Comparison of ENCODE assay signal across 8 cellular contexts in genomic region chr6:17392978-17393334, GRCh38. TPM values are rescaled to one million over a fixed set of nuclear protein-coding genes. Genes with fewer than 3 reads are reported as not detected.
DNase-seq lines count a peak whose midpoint lies in the region; ATAC-seq and TF ChIP-seq lines count a peak whose summit lies in the region.

No MANE protein-coding gene starts in this region.

- DNase-seq in breast epithelium (ENCODE audit: low spot score in 2 of 2) (no peak), left colon (no peak), NCI-H2029 (lab: John Stamatoyannopoulos, UW) (no peak), erythroblast (lab: John Stamatoyannopoulos, UW) (no peak)
- no peak for DNase-seq in stimulated activated naive CD8-positive, alpha-beta T cell treated with anti-CD3 and anti-CD28 coated beads, Interleukin-15, Interleukin-2, amounts not matched to agents 100 U/mL and 50 U/mL, for 24 hours
- no peak for DNase-seq in activated CD8-positive, alpha-beta memory T cell treated with anti-CD3 and anti-CD28 coated beads, Interleukin-2, amount 10 ng/mL, durations not matched to agents 7 days and 5 days

- no peak overlapping the region for H3K27ac ChIP-seq in HUES64 (ENCODE audit: low read depth, low read length)
- H3K27ac ChIP-seq in breast epithelium, result peak overlapping the region; percentile 78 to 90
- H3K27ac ChIP-seq in stomach smooth muscle (ENCODE audit: low read length), result peak overlapping the region; percentile 63

- TF ChIP-seq POLR2A in breast epithelium (IDR thresholded peaks at IDR 0.05) (no peak), erythroblast (IDR thresholded peaks at IDR 0.05; ENCODE audit: low read length) (no peak)

- peak overlapping the region; percentile 87 for H3K9ac ChIP-seq in HUES64 (ENCODE audit: low read depth, low read length)
- peak overlapping the region; percentile 64 to 73 for H3K9ac ChIP-seq in stomach smooth muscle (ENCODE audit: low read length in 2 of 2)

- H3K4me1 ChIP-seq in HUES64 (ENCODE audit: insufficient read depth, low read length) (peaks cover 15% of the 10 kb centered on the region), breast epithelium (no peaks in the 10 kb centered on the region), stomach smooth muscle (ENCODE audit: control insufficient read depth, insufficient read depth, low read length) (peaks cover 4% of the 10 kb centered on the region)

- CTCF ChIA-PET in activated CD8-positive, alpha-beta memory T cell treated with anti-CD3 and anti-CD28 coated beads, Interleukin-2, amount 10 ng/mL, durations not matched to agents 7 days and 5 days (lab: Charles Lee), result no interaction called here

- intact Hi-C loops in breast epithelium (cut with DNase I; ENCODE audit: low total_unique reads) (no loop called here), left colon (cut with DNase I, micrococcal nuclease) (no loop called here)

- H3K9me3 ChIP-seq in HUES64 (ENCODE audit: insufficient read depth, low read depth, low read length) (peaks cover 16% of the 10 kb centered on the region; the same call in 1 of the 2 replicates), breast epithelium (no peaks in the 10 kb centered on the region), stomach smooth muscle (ENCODE audit: control insufficient read depth in 2 of 2, low read length in 2 of 2) (no peaks in the 10 kb centered on the region)

- no peak overlapping the region for H3K27ac Mint-ChIP-seq in activated CD8-positive, alpha-beta memory T cell treated with anti-CD3 and anti-CD28 coated beads, Interleukin-2, amount 10 ng/mL, durations not matched to agents 7 days and 5 days

- H3K27me3 ChIP-seq in HUES64 (ENCODE audit: insufficient read depth, low read length) (peaks cover 5% of the 10 kb centered on the region; the same call in 1 of the 2 replicates), breast epithelium (no peaks in the 10 kb centered on the region), stomach smooth muscle (ENCODE audit: control insufficient read depth in 1 of 2, insufficient read depth in 2 of 2, low read length in 2 of 2) (no peaks in the 10 kb centered on the region)

- peak; percentile 10 for ATAC-seq in left colon
- ATAC-seq in stimulated activated naive CD8-positive, alpha-beta T cell treated with anti-CD3 and anti-CD28 coated beads, Interleukin-15, Interleukin-2, amounts not matched to agents 100 U/mL and 50 U/mL, for 24 hours, result no peak
- no peak for ATAC-seq in activated CD8-positive, alpha-beta memory T cell treated with anti-CD3 and anti-CD28 coated beads, Interleukin-2, amount 10 ng/mL, durations not matched to agents 7 days and 5 days

- peaks cover 7% of the 10 kb centered on the region; the same call in 1 of the 2 replicates for H3K36me3 ChIP-seq in HUES64 (ENCODE audit: insufficient read depth, low read length)
- no peaks in the 10 kb centered on the region for H3K36me3 ChIP-seq in breast epithelium
- H3K36me3 ChIP-seq in stomach smooth muscle (ENCODE audit: control insufficient read depth in 2 of 2, insufficient read depth in 2 of 2, low read length in 2 of 2), result no peaks in the 10 kb centered on the region

- H3K9me3 Mint-ChIP-seq in activated CD8-positive, alpha-beta memory T cell treated with anti-CD3 and anti-CD28 coated beads, Interleukin-2, amount 10 ng/mL, durations not matched to agents 7 days and 5 days (ENCODE audit: low read depth), result no peaks in the 10 kb centered on the region

- peak overlapping the region; percentile 80 for H3K4me3 ChIP-seq in HUES64 (ENCODE audit: low read length)
- H3K4me3 ChIP-seq in breast epithelium, result peak overlapping the region; percentile 58 to 90 (median 81)
- peak overlapping the region; percentile 57 to 78 for H3K4me3 ChIP-seq in stomach smooth muscle (ENCODE audit: low read length in 2 of 2)

- peaks cover 3% of the 10 kb centered on the region for H3K4me1 Mint-ChIP-seq in activated CD8-positive, alpha-beta memory T cell treated with anti-CD3 and anti-CD28 coated beads, Interleukin-2, amount 10 ng/mL, durations not matched to agents 7 days and 5 days

- peaks cover 2% of the 10 kb centered on the region for H3K36me3 Mint-ChIP-seq in activated CD8-positive, alpha-beta memory T cell treated with anti-CD3 and anti-CD28 coated beads, Interleukin-2, amount 10 ng/mL, durations not matched to agents 7 days and 5 days

- no peak overlapping the region for H3K4me3 Mint-ChIP-seq in activated CD8-positive, alpha-beta memory T cell treated with anti-CD3 and anti-CD28 coated beads, Interleukin-2, amount 10 ng/mL, durations not matched to agents 7 days and 5 days

- H3K27me3 Mint-ChIP-seq in activated CD8-positive, alpha-beta memory T cell treated with anti-CD3 and anti-CD28 coated beads, Interleukin-2, amount 10 ng/mL, durations not matched to agents 7 days and 5 days, result peaks cover 48% of the 10 kb centered on the region

- TF ChIP-seq CTCF in breast epithelium (IDR thresholded peaks at IDR 0.05), result no peak

- WGBS in HUES64, result 33% methylated on average over 5 of the region's 5 CpGs

RNA-seq across cellular contexts. Expression of gene CAP2, which starts 0.4 kb away (rescaled TPM):
- polyA plus RNA-seq in HUES64 (2013, experiment 1 of 2), result 17.3 TPM
- polyA plus RNA-seq in HUES64 (2013, experiment 2 of 2), result 22.9 TPM
- total RNA-seq in breast epithelium (10 to 100 TPM in 1 of 3 donors, 1 to 10 TPM in 2; 3.9 to 15.1 (median 7.5) TPM), left colon (1 to 10 TPM; 3.4 to 7.1 TPM)
- not detected for total RNA-seq in activated CD8-positive, alpha-beta memory T cell treated with anti-CD3 and anti-CD28 coated beads, Interleukin-2, amount 10 ng/mL, durations not matched to agents 7 days and 5 days

Comparison
In these comparisons a context has a peak if more than half of its experiments do, and no peak if none do; other contexts are left out.
1. RNA of gene CAP2, which starts 0.4 kb away (total RNA-seq): 3.9 to 15.1 TPM in breast epithelium and 3.4 to 7.1 TPM in left colon; not detected in activated CD8-positive, alpha-beta memory T cell treated with anti-CD3 and anti-CD28 coated beads, Interleukin-2, amount 10 ng/mL, durations not matched to agents 7 days and 5 days; every median in the first group is over 4 times any median in the second.
2. Peak in every context shown above with its lines, with median percentiles within 50 percentile points of each other: H3K4me3 ChIP-seq.